8 cellular contexts compared by ENCODE assay signal in genomic region chr7:76318488-76319353, GRCh38. TPM values are rescaled to one million over a fixed set of nuclear protein-coding genes. Genes with fewer than 3 reads are reported as not detected.
DNase-seq lines count a peak whose midpoint lies in the region; ATAC-seq and TF ChIP-seq lines count a peak whose summit lies in the region.

No MANE protein-coding gene starts in this region.

- TF ChIP-seq CTCF in PC-9 (conservative IDR thresholded peaks at IDR 0.05): peak; percentile 32; the same call in 1 of the 2 replicates
- peak; percentile 35 for TF ChIP-seq CTCF in fibroblast of mammary gland (conservative IDR thresholded peaks at IDR 0.05; ENCODE audit: control insufficient read depth, insufficient read depth, low read depth, low read length)
- peak in 2 of 3 experiments; percentile 19 to 29 for TF ChIP-seq CTCF in nephron (IDR thresholded peaks at IDR 0.05; ENCODE audit: unreplicated experiment in 3 of 3)
- TF ChIP-seq CTCF in testis (IDR thresholded peaks at IDR 0.05): peak in 2 of 3 experiments; percentile 35 to 45

- peak; percentile 12 for TF ChIP-seq POLR2A in testis (IDR thresholded peaks at IDR 0.05)

- CTCF ChIA-PET in PC-9 (lab: Charles Lee): interaction anchor here (0.7 to 1.1 kb wide), 3 partner anchors 21 to 140 kb away, joined by 3 to 20 read pairs (median 4); no protein-coding TSS in a partner anchor

- BruUV-seq in PC-9 (replicated peaks; lab: Mats Ljungman, UMichigan): TSS peak; percentile 67

- peak overlapping the region; percentile 71 to 98 (median 91) for H3K27ac Mint-ChIP-seq in nephron

- H3K9me3 ChIP-seq in PC-9 (ENCODE audit: insufficient read depth, low read depth) (no peaks in the 10 kb centered on the region), testis (no peaks in the 10 kb centered on the region)

- 2 to 4% methylated on average over 15 to 25 of the region's 25 CpGs for WGBS in testis, 2 donors

- peaks cover 13% of the 10 kb centered on the region for H3K36me3 Mint-ChIP-seq in nephron (ENCODE audit: low read depth)

- H3K79me2 ChIP-seq in PC-9 (ENCODE audit: low read depth): peaks cover 16% of the 10 kb centered on the region

- H3K9me3 Mint-ChIP-seq in nephron: no peaks in the 10 kb centered on the region

- H3K36me3 ChIP-seq in PC-9 (ENCODE audit: low read depth) (no peaks in the 10 kb centered on the region), testis (ENCODE audit: low read depth, missing control alignments) (no peaks in the 10 kb centered on the region)

- POLR2A ChIA-PET in PC-9 (lab: Charles Lee; ENCODE audit: unreplicated experiment): interaction anchor here (0.6 to 0.7 kb wide), 5 partner anchors 46 to 210 kb away, joined by 3 to 9 read pairs (median 5); no protein-coding TSS in a partner anchor

- peak overlapping the region; percentile 71 for H3K27ac ChIP-seq in PC-9
- peak overlapping the region; percentile 84 to 96 for H3K27ac ChIP-seq in testis

- H3K4me1 ChIP-seq in PC-9 (replicated peaks; ENCODE audit: insufficient read depth): peaks cover 18% of the 10 kb centered on the region
- H3K4me1 ChIP-seq in testis: peaks cover 16% of the 10 kb centered on the region

- peak; percentile 39 for ATAC-seq in GM21390 (IDR thresholded peaks at IDR 0.05; ENCODE audit: unreplicated experiment)

- intact Hi-C loops in PC-9 (cut with micrococcal nuclease; ENCODE audit: unreplicated experiment): loop anchor here (1.0 to 5.0 kb wide), 4 partner anchors 20 to 194 kb away; partner anchors contain the start of gene UPK3B
- intact Hi-C loops in testis (cut with DNase I; ENCODE audit: low total_unique reads): no loop called here

- peaks cover 16% of the 10 kb centered on the region for H3K4me1 Mint-ChIP-seq in nephron

- peak overlapping the region; percentile 90 for H3K4me2 ChIP-seq in PC-9

- H2AFZ ChIP-seq in PC-9: peak overlapping the region; percentile 74; the same call in 1 of the 2 replicates

- DNase-seq in DMS53 treated with DMSO at 0.1 percent for 48 hours (lab: John Stamatoyannopoulos, UW; ENCODE audit: unreplicated experiment): peak; percentile 71
- DNase-seq in HT-29 (ENCODE audit: low spot score): peak; percentile 87
- peak; percentile 79 to 86 for DNase-seq in PC-9
- peak; percentile 32 for DNase-seq in activated T-helper 1 cell treated with Interleukin-2 at 50 U/mL for 16 hours (ENCODE audit: low read depth)
- peak; percentile 92 for DNase-seq in fibroblast of mammary gland (ENCODE audit: low read depth)
- peak; percentile 88 for DNase-seq in testis

- H3K4me3 ChIP-seq in PC-9: peak overlapping the region; percentile 81
- H3K4me3 ChIP-seq in fibroblast of mammary gland (ENCODE audit: control insufficient read depth, low read depth, low read length): peak overlapping the region; percentile 73
- H3K4me3 ChIP-seq in testis: peak overlapping the region; percentile 78

- no peaks in the 10 kb centered on the region for H3K9me2 ChIP-seq in PC-9 (ENCODE audit: insufficient read depth)

- peaks cover 64% of the 10 kb centered on the region for H3F3A ChIP-seq in PC-9 (ENCODE audit: insufficient read depth, low read depth)

- 0 out of 2 replicates have a peak, but pooled peaks cover 12% of the 10 kb centered on the region for H4K20me1 ChIP-seq in PC-9 (ENCODE audit: insufficient read depth)

- H3K27me3 Mint-ChIP-seq in nephron (ENCODE audit: low read depth): no peaks in the 10 kb centered on the region

- H3K4me3 Mint-ChIP-seq in nephron: peak overlapping the region; percentile 81 to 96 (median 86)

- H3K27me3 ChIP-seq in PC-9 (ENCODE audit: insufficient read depth, low read depth): no peaks in the 10 kb centered on the region
- H3K27me3 ChIP-seq in testis: no peaks in the 10 kb centered on the region

RNA-seq across cellular contexts. Expression of gene HSPB1, which starts 16.2 kb away (rescaled TPM):
- 116 and 134 TPM in 2 replicates for total RNA-seq in HT-29 (2014; rRNA removed; shearing (Covaris generic))
- total RNA-seq in PC-9 (2021): 376 and 414 TPM in 2 replicates
- total RNA-seq in testis: 100 to 1,000 TPM; 216 to 245 TPM
- 190 TPM for polyA plus RNA-seq in testis (ENCODE audit: insufficient read depth, low read depth, low replicate concordance)

RNA-seq across cellular contexts. Expression of gene YWHAG, which starts 40.1 kb away (rescaled TPM):
- 83.2 and 84.6 TPM in 2 replicates for total RNA-seq in HT-29 (2014; rRNA removed; shearing (Covaris generic))
- total RNA-seq in PC-9 (2021): 206 and 250 TPM in 2 replicates
- total RNA-seq in testis: 10 to 100 TPM; 78.4 to 80.2 TPM
- 67.4 TPM for polyA plus RNA-seq in testis (ENCODE audit: insufficient read depth, low read depth, low replicate concordance)

Comparison
In these comparisons a context has a peak if more than half of its experiments do, and no peak if none do; other contexts are left out.
1. Peak in every context shown above with its lines: DNase-seq, ATAC-seq, H3K4me3 ChIP-seq and H3K27ac ChIP-seq.
2. DNase-seq: peak in every context shown above with its lines; median percentile 92 in fibroblast of mammary gland; 88 in testis; 87 in HT-29; 82 in PC-9; 71 in DMS53 treated with DMSO at 0.1 percent for 48 hours; 32 in activated T-helper 1 cell treated with Interleukin-2 at 50 U/mL for 16 hours.